Comparison of ENCODE assay signal across 22 cellular contexts in the genomic region with DNA sequence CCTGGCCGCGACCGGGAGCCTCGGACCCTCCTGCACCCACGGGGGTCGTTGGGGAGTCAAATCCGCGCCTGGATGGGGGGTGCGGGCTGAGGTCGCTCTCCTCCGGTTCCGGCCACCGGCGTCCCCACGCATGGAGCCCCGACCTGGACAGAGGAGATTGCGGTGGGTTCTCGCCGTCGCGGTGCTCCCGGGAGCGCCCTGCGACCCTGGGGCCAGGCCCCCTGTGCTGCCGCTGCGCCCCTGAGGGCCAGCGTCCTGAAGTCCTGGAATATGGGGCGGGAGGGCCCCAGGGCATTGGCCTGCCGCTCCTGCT. TPM values are rescaled to one million over a fixed set of nuclear protein-coding genes. Genes with fewer than 3 reads are reported as not detected.
DNase-seq lines count a peak whose midpoint lies in the region; ATAC-seq, FAIRE-seq and TF ChIP-seq lines count a peak whose summit lies in the region.
"Had no signal": no experiment of that assay in that cellular context is flagged by ENCODE, and none has a peak within 500 bp of the region (broad histone marks: within the 10 kb centered on the region; RNA-seq: fewer than 3 reads in every experiment).

No MANE protein-coding gene starts in this region.

- H3K27me3 ChIP-seq in breast epithelium: peaks cover 2 to 36% of the 10 kb centered on the region in 2 donors
- peaks cover 11% of the 10 kb centered on the region for H3K27me3 ChIP-seq in mammary epithelial cell (ENCODE audit: insufficient read depth, low read length)
- peaks cover 0 to 2% (median 0%) of the 10 kb centered on the region in 4 experiments; a peak in 1 of 7 replicates for H3K27me3 ChIP-seq in H1 (replicated peaks in 1 of 4; ENCODE audit: control insufficient read depth in 3 of 4, extremely low read depth in 1 of 4, insufficient read depth in 3 of 4, low read length in 3 of 4)
- peaks cover 10% of the 10 kb centered on the region for H3K27me3 ChIP-seq in upper lobe of right lung

- no peak overlapping the region for H3K56ac ChIP-seq in H1 (replicated peaks; ENCODE audit: insufficient read length, low read depth, low read length)

- TF ChIP-seq CTCF in breast epithelium (IDR thresholded peaks at IDR 0.05) (no peak), mammary epithelial cell (conservative IDR thresholded peaks at IDR 0.05 in 1 of 2, IDR thresholded peaks at IDR 0.05 in 1 of 2; ENCODE audit: extremely low read depth in 1 of 2, insufficient read depth in 1 of 2, low read depth in 1 of 2, low read length in 2 of 2) (no peak), H1 (IDR thresholded peaks at IDR 0.05; ENCODE audit: control extremely low read depth in 1 of 3, insufficient read depth in 1 of 3, low read depth in 1 of 3, low read length in 3 of 3) (no peak), upper lobe of right lung (IDR thresholded peaks at IDR 0.05) (no peak)

- H3K79me2 ChIP-seq in mammary epithelial cell (ENCODE audit: insufficient read depth, low read length) (no peaks in the 10 kb centered on the region), H1 (ENCODE audit: control insufficient read depth in 1 of 2, insufficient read depth in 2 of 2, low read length in 2 of 2) (no peaks in the 10 kb centered on the region)

- no peak overlapping the region for H3K23ac ChIP-seq in H1 (ENCODE audit: insufficient read length)

- TF ChIP-seq POLR2A in breast epithelium (IDR thresholded peaks at IDR 0.05): no peak
- no peak for TF ChIP-seq POLR2A in H1 (IDR thresholded peaks at IDR 0.05; ENCODE audit: control extremely low read depth in 1 of 2, low read depth in 2 of 2, low read length in 2 of 2)

- H3K36me3 ChIP-seq in breast epithelium: no peaks in the 10 kb centered on the region
- H3K36me3 ChIP-seq in mammary epithelial cell (ENCODE audit: insufficient read depth, low read length): no peaks in the 10 kb centered on the region
- H3K36me3 ChIP-seq in H1 (ENCODE audit: control insufficient read depth in 2 of 4, insufficient read depth in 4 of 4, low read length in 3 of 4): no peaks in the 10 kb centered on the region
- no peaks in the 10 kb centered on the region for H3K36me3 ChIP-seq in upper lobe of right lung
- H3K36me3 ChIP-seq: spleen, tibial artery, WERI-Rb-1 had no signal

- POLR2A ChIA-PET in H1 (lab: Charles Lee; ENCODE audit: partially characterized antibody): no interaction called here

- no peak for DNase-seq in breast epithelium (ENCODE audit: low spot score in 2 of 2)
- DNase-seq in mammary epithelial cell: no peak
- DNase-seq in H1 (ENCODE audit: low read depth in 1 of 2, low spot score in 2 of 2): no peak
- peak; percentile 89 for DNase-seq in mesenteric fat pad (ENCODE audit: low spot score)
- DNase-seq in upper lobe of right lung: no peak
- DNase-seq in middle frontal gyrus (ENCODE audit: extremely low spot score, low spot score): no peak
- DNase-seq in NCI-H1436 (lab: John Stamatoyannopoulos, UW): no peak
- DNase-seq: activated CD8-positive, alpha-beta T cell treated with anti-CD3 and anti-CD28 coated beads, Interleukin-2, amount 10 ng/mL, durations not matched to agents 7 days and 5 days; activated naive CD8-positive, alpha-beta T cell treated with anti-CD3 and anti-CD28 coated beads, Interleukin-2, amount 50 U/mL, for 24 hours; C1 segment of cervical spinal cord; NCI-H1694; NK-92 treated with Interleukin-12 subunit alpha and Interleukin-12 subunit beta, amount 100 ng/mL, for 24 hours; SHP77; spleen; WERI-Rb-1 had no signal

- H4K91ac ChIP-seq in H1 (replicated peaks; ENCODE audit: insufficient read length, low read length): no peak overlapping the region

- no peak overlapping the region for H2AK5ac ChIP-seq in H1 (ENCODE audit: low read depth, low read length)

- H3K9ac ChIP-seq in mammary epithelial cell (ENCODE audit: insufficient read depth, low read length) (no peak overlapping the region), H1 (replicated peaks in 1 of 4; ENCODE audit: extremely low read depth in 1 of 4, low read depth in 3 of 4, low read length in 3 of 4) (no peak overlapping the region)

- no peak for TF ChIP-seq RAD21 in H1 (IDR thresholded peaks at IDR 0.05 in 1 of 2, conservative IDR thresholded peaks at IDR 0.05 in 1 of 2; ENCODE audit: low read depth in 2 of 2, low read length in 2 of 2)

- H2BK120ac ChIP-seq in H1 (replicated peaks; ENCODE audit: low read depth, low read length): no peak overlapping the region

- H2BK5ac ChIP-seq in H1 (ENCODE audit: low read depth, low read length): no peak overlapping the region

- H2AFZ ChIP-seq in mammary epithelial cell (ENCODE audit: low read depth, low read length) (no peak overlapping the region), H1 (ENCODE audit: low read length) (no peak overlapping the region; the same call in 1 of the 2 replicates)

- H3K23me2 ChIP-seq in H1 (ENCODE audit: low read depth, low read length): no peaks in the 10 kb centered on the region

- intact Hi-C loops in breast epithelium (cut with DNase I; ENCODE audit: low total_unique reads): no loop called here
- intact Hi-C loops in mammary epithelial cell (cut with micrococcal nuclease): no loop called here
- intact Hi-C loops in upper lobe of right lung (cut with DNase I): no loop called here

- H3K14ac ChIP-seq in H1 (ENCODE audit: insufficient read length): no peak overlapping the region

- BruUV-seq in mammary epithelial cell (replicated peaks; lab: Mats Ljungman, UMichigan): no TSS peak

- H4K5ac ChIP-seq in H1 (ENCODE audit: insufficient read length, low read depth, low read length): no peak overlapping the region

- no peak overlapping the region for H2BK12ac ChIP-seq in H1 (ENCODE audit: low read depth, low read length)

- H3K4me2 ChIP-seq in mammary epithelial cell (ENCODE audit: insufficient read depth, low read depth, low read length) (no peak overlapping the region), H1 (ENCODE audit: insufficient read depth in 1 of 2, low read depth in 2 of 2, low read length in 2 of 2) (peak overlapping the region; percentile 19 to 53)

- CTCF ChIA-PET in mammary epithelial cell (lab: Charles Lee; ENCODE audit: low non-redundant PET): no interaction called here
- CTCF ChIA-PET in H1 (lab: Charles Lee; ENCODE audit: partially characterized antibody): interaction anchor here (1.6 kb wide), 1 partner anchor 10 kb away, joined by 9 read pairs; no protein-coding TSS in a partner anchor

- H3K79me1 ChIP-seq in H1 (ENCODE audit: low read depth, low read length): no peaks in the 10 kb centered on the region

- FAIRE-seq in H1 (lab: Jason Lieb, UNC): no peak
- FAIRE-seq: A204.1 had no signal

- WGBS in mammary epithelial cell (ENCODE audit: low coverage, missing lambda C conversion rate): 17% methylated on average over 5 of the region's 29 CpGs
- WGBS in H1 (ENCODE audit: extremely low coverage in 1 of 2, insufficient coverage in 1 of 2, insufficient read length in 1 of 2, insufficient replicate concordance in 2 of 2, low coverage in 1 of 2, low lambda C conversion rate in 2 of 2, missing lambda C conversion rate in 1 of 2), 2 experiments: 73% methylated on average over 6 of the region's 29 CpGs; no CpG with 5 or more reads in 1 of the 2 experiments

- H3K27ac ChIP-seq in breast epithelium (no peak overlapping the region), mammary epithelial cell (ENCODE audit: insufficient read depth, low read depth, low read length) (no peak overlapping the region), H1 (ENCODE audit: low read depth, low read length) (no peak overlapping the region), upper lobe of right lung (no peak overlapping the region)
- H3K27ac ChIP-seq: spleen, tibial artery, WERI-Rb-1 had no signal

- in situ Hi-C loops in mammary epithelial cell (cut with MboI; ENCODE audit: low sequenced_read_pairs in 2 of 2): no loop called here

- no peak overlapping the region for H3K4ac ChIP-seq in H1 (replicated peaks; ENCODE audit: insufficient read length, low read depth, low read length)

- H3K4me1 ChIP-seq in breast epithelium (no peaks in the 10 kb centered on the region), mammary epithelial cell (ENCODE audit: insufficient read depth, low read length) (no peaks in the 10 kb centered on the region), H1 (replicated peaks in 1 of 4; ENCODE audit: control insufficient read depth in 3 of 4, insufficient read depth in 4 of 4, low read length in 3 of 4) (peaks cover 0 to 3% (median 0%) of the 10 kb centered on the region in 4 experiments; a peak in 2 of 7 replicates), upper lobe of right lung (no peaks in the 10 kb centered on the region)

- H2BK20ac ChIP-seq in H1 (ENCODE audit: low read length): no peak overlapping the region

- H3K4me3 ChIP-seq in breast epithelium: peak overlapping the region in 2 of 3 donors; percentile 18 to 59
- no peak overlapping the region for H3K4me3 ChIP-seq in mammary epithelial cell (replicated peaks in 1 of 3; ENCODE audit: insufficient read depth in 1 of 3, low read depth in 2 of 3, low read length in 3 of 3)
- peak overlapping the region; percentile 17 to 56 (median 31); a peak in 6 of 8 replicates for H3K4me3 ChIP-seq in H1 (ENCODE audit: extremely low read depth in 1 of 4, insufficient read depth in 2 of 4, low read depth in 3 of 4, low read length in 4 of 4)
- H3K4me3 ChIP-seq in upper lobe of right lung: peak overlapping the region; percentile 5

- H3K18ac ChIP-seq in H1 (ENCODE audit: extremely low read depth, low read length): no peak overlapping the region

- TF ChIP-seq EP300 in H1 (IDR thresholded peaks at IDR 0.05; ENCODE audit: borderline replicate concordance in 1 of 2, low read depth in 2 of 2, low read length in 2 of 2): no peak

- H3K9me3 ChIP-seq in breast epithelium (no peaks in the 10 kb centered on the region), mammary epithelial cell (replicated peaks; ENCODE audit: insufficient read depth, low read length) (no peaks in the 10 kb centered on the region), H1 (ENCODE audit: insufficient read depth in 2 of 2, low read depth in 1 of 2, low read length in 1 of 2) (no peaks in the 10 kb centered on the region; a peak in 1 of 4 replicates), upper lobe of right lung (no peaks in the 10 kb centered on the region)

- ATAC-seq in upper lobe of right lung (no peak), HG02798 (IDR thresholded peaks at IDR 0.05; ENCODE audit: poor library complexity, unreplicated experiment) (no peak)
- ATAC-seq: activated naive CD8-positive, alpha-beta T cell treated with anti-CD3 and anti-CD28 coated beads, Interleukin-2, amount 50 U/mL, for 24 hours had no signal

- dilution Hi-C loops in mammary epithelial cell (cut with HindIII; ENCODE audit: low sequenced_read_pairs): loop anchor here (5.0 kb wide), 2 partner anchors 41 to 506 kb away; no protein-coding TSS in a partner anchor

- no peak overlapping the region for H4K8ac ChIP-seq in H1 (ENCODE audit: extremely low read depth, insufficient read depth, low read length)

- no peaks in the 10 kb centered on the region for H4K20me1 ChIP-seq in mammary epithelial cell (ENCODE audit: insufficient read depth, low read length)
- H4K20me1 ChIP-seq in H1 (replicated peaks in 1 of 2; ENCODE audit: control insufficient read depth in 1 of 2, insufficient read depth in 2 of 2, low read length in 2 of 2): peaks cover 0 to 1% of the 10 kb centered on the region in 2 experiments

- no peak overlapping the region for H2BK15ac ChIP-seq in H1 (ENCODE audit: low read length)

RNA-seq across cellular contexts. Expression of a gene that starts 0.3 kb away (rescaled TPM):
- total RNA-seq in breast epithelium (under 1 TPM in 2 of 3 donors, not detected in 1; 0.15 to 0.33 TPM), mammary epithelial cell (under 1 TPM in 1 of 2 donors, not detected in 1; 0.09 TPM), mesenteric fat pad (1.1 TPM), upper lobe of right lung (5.3 TPM)
- polyA plus RNA-seq in mammary epithelial cell (not detected), H1 (2011; rRNA removed) (0.59 and 0.89 TPM in 2 replicates)
- polyA minus RNA-seq in mammary epithelial cell: not detected
- total RNA-seq in H1 (2021; fragmentation: NEBNext Ultra II Directional; extraction: Animal tissue kit (Norgen Biotek cat#: 25700)): 0.34 and 0.46 TPM in 2 replicates
- 0.79 TPM for polyA plus RNA-seq in H1 (2011; cell fraction: cytosol; rRNA removed)
- polyA plus RNA-seq in H1 (2011; cell fraction: nucleus; rRNA removed): 6.4 TPM
- polyA plus RNA-seq in H1 (2012, experiment 1 of 2): 0.22 to 1.6 TPM (median 1.0 TPM) in 4 replicates
- polyA plus RNA-seq in H1 (2012, experiment 2 of 2): 0.21 TPM
- 0.36 TPM for polyA plus RNA-seq in H1 (2013, experiment 1 of 2)
- polyA plus RNA-seq in H1 (2013, experiment 2 of 2): 0.06 TPM
- polyA minus RNA-seq in H1 (2011; rRNA and poly(A)+ RNA removed): 0.32 and 1.2 TPM in 2 replicates
- 1.3 TPM for polyA minus RNA-seq in H1 (2011; cell fraction: cytosol; rRNA and poly(A)+ RNA removed)
- 2.8 TPM for polyA minus RNA-seq in H1 (2011; cell fraction: nucleus; rRNA and poly(A)+ RNA removed)
- total RNA-seq: activated CD8-positive, alpha-beta T cell treated with anti-CD3 and anti-CD28 coated beads, Interleukin-2, amount 10 ng/mL, durations not matched to agents 7 days and 5 days; activated T-helper 1 cell treated with anti-CD3 and anti-CD28 coated beads, Interleukin-12 subunit alpha, Interleukin-12 subunit beta, Interleukin-2, Interleukin-4 antibody, amounts not matched to agents 30 ng/mL and 10 ng/mL and 1 ng/mL, durations not matched to agents 14 hours and 24 hours and 36 hours; fibroblast of lung; HT-29; T-helper 1 cell treated with Interleukin-12 subunit alpha and Interleukin-12 subunit beta and Interleukin-4 antibody, amounts not matched to agents 30 ng/mL and 1 ng/mL, for 36 hours had no signal
- polyA plus RNA-seq: fibroblast of lung had no signal

RNA-seq across cellular contexts. Expression of a gene that starts 52.5 kb away (rescaled TPM):
- total RNA-seq in breast epithelium (1 to 10 TPM; 1.4 to 4.6 (median 2.2) TPM), mammary epithelial cell (under 1 TPM; 0.19 to 0.67 TPM), mesenteric fat pad (3.2 TPM), upper lobe of right lung (5.9 TPM)
- polyA plus RNA-seq in mammary epithelial cell (0.02 TPM), H1 (2011; rRNA removed) (11.5 and 25.9 TPM in 2 replicates)
- polyA minus RNA-seq in mammary epithelial cell: not detected
- 41.6 and 42.3 TPM in 2 replicates for total RNA-seq in H1 (2021; fragmentation: NEBNext Ultra II Directional; extraction: Animal tissue kit (Norgen Biotek cat#: 25700))
- polyA plus RNA-seq in H1 (2011; cell fraction: cytosol; rRNA removed): 18.3 TPM
- 49.7 TPM for polyA plus RNA-seq in H1 (2011; cell fraction: nucleus; rRNA removed)
- 14.7 to 22.6 TPM (median 20.0 TPM) in 4 replicates for polyA plus RNA-seq in H1 (2012, experiment 1 of 2)
- 16.2 TPM for polyA plus RNA-seq in H1 (2012, experiment 2 of 2)
- 13.6 TPM for polyA plus RNA-seq in H1 (2013, experiment 1 of 2)
- 12.8 TPM for polyA plus RNA-seq in H1 (2013, experiment 2 of 2)
- polyA minus RNA-seq in H1 (2011; rRNA and poly(A)+ RNA removed): 2.8 and 6.1 TPM in 2 replicates
- polyA minus RNA-seq in H1 (2011; cell fraction: cytosol; rRNA and poly(A)+ RNA removed): 24.9 TPM
- polyA minus RNA-seq in H1 (2011; cell fraction: nucleus; rRNA and poly(A)+ RNA removed): 24.4 TPM
- total RNA-seq: HT-29 had no signal

Comparison
In these comparisons a context has a peak if more than half of its experiments do, and no peak if none do; other contexts are left out.
1. H3K4me3 ChIP-seq: peak in breast epithelium (2 of 3), H1 (4 of 4) and upper lobe of right lung (single experiment); none in mammary epithelial cell (0 of 3).